In genomic region chr7:139034855-139035587, GRCh38 we compare ENCODE assay signal across 1 cellular context.
TF ChIP-seq lines count a peak whose summit lies in the region.

No MANE protein-coding gene starts in this region.

TF ChIP-seq in IMR-90, 13 proteins besides CTCF, POLR2A, EP300 and RAD21:
- TF ChIP-seq MAZ (IDR thresholded peaks at IDR 0.05; ENCODE audit: borderline replicate concordance, low read depth, low read length), result peak; percentile 17; the same call in 1 of the 2 replicates
- TF ChIP-seq, protein P1, sequence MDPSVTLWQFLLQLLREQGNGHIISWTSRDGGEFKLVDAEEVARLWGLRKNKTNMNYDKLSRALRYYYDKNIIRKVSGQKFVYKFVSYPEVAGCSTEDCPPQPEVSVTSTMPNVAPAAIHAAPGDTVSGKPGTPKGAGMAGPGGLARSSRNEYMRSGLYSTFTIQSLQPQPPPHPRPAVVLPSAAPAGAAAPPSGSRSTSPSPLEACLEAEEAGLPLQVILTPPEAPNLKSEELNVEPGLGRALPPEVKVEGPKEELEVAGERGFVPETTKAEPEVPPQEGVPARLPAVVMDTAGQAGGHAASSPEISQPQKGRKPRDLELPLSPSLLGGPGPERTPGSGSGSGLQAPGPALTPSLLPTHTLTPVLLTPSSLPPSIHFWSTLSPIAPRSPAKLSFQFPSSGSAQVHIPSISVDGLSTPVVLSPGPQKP (IDR thresholded peaks at IDR 0.05; ENCODE audit: borderline replicate concordance, low read depth, low read length), result no peak
